In genomic region chr1:77643456-77643855, GRCh38 we compare ENCODE assay signal across 20 cellular contexts.
"Had no signal": no experiment of that assay in that cellular context is flagged by ENCODE, and none has a peak within 500 bp of the region (broad histone marks: within the 10 kb centered on the region; RNA-seq: fewer than 3 reads in every experiment).

No MANE protein-coding gene starts in this region.

- H3K4me3 ChIP-seq: ascending aorta, breast epithelium, psoas muscle, suprapubic skin, uterus had no signal

- H3K9me3 ChIP-seq: breast epithelium, psoas muscle, suprapubic skin, uterus had no signal

- H3K4me1 ChIP-seq: breast epithelium, psoas muscle, suprapubic skin, uterus had no signal

- ATAC-seq: activated naive CD4-positive, alpha-beta T cell treated with anti-CD3 and anti-CD28 coated beads, Interleukin-2, amount 50 U/mL, for 72 hours; left ventricle myocardium superior; natural killer cell treated with Interleukin-12 subunit alpha and Interleukin-12 subunit beta and Interleukin-15 and Interleukin-18, amount 100 ng/mL, for 72 hours; psoas muscle; right cardiac atrium; WTC11 had no signal

- H3K27ac ChIP-seq: ascending aorta, breast epithelium, psoas muscle, suprapubic skin, uterus had no signal

- H3K36me3 ChIP-seq: breast epithelium, uterus had no signal

- H3K27ac Mint-ChIP-seq: activated naive CD4-positive, alpha-beta T cell treated with anti-CD3 and anti-CD28 coated beads, Interleukin-2, amount 50 U/mL, for 72 hours; natural killer cell treated with Interleukin-12 subunit alpha and Interleukin-12 subunit beta and Interleukin-15 and Interleukin-18, amount 100 ng/mL, for 72 hours; stimulated activated naive CD8-positive, alpha-beta T cell treated with anti-CD3 and anti-CD28 coated beads, Interleukin-15, Interleukin-2, amounts not matched to agents 100 ng/mL and 50 ng/mL, for 24 hours; WTC11 had no signal

- H3K4me3 Mint-ChIP-seq: natural killer cell treated with Interleukin-12 subunit alpha and Interleukin-12 subunit beta and Interleukin-15 and Interleukin-18, amount 100 ng/mL, for 72 hours; stimulated activated naive CD8-positive, alpha-beta T cell treated with anti-CD3 and anti-CD28 coated beads, Interleukin-15, Interleukin-2, amounts not matched to agents 100 ng/mL and 50 ng/mL, for 24 hours; WTC11 had no signal

- DNase-seq: activated T-cell treated with anti-CD3 and anti-CD28 coated beads, Interleukin-2, amount 50 U/mL, for 1 hour; cortex of kidney; erythroblast; head of caudate nucleus; hypothalamus; left ventricle myocardium superior; mammary epithelial cell; psoas muscle; right cardiac atrium; stimulated activated CD4-positive, alpha-beta T cell treated with anti-CD3 and anti-CD28 coated beads, Interleukin-1b, Interleukin-23, amount 100 ng/mL, for 48 hours; T-helper 9 cell; trophoblast cell; uterus had no signal

- H3K27me3 Mint-ChIP-seq: natural killer cell treated with Interleukin-12 subunit alpha and Interleukin-12 subunit beta and Interleukin-15 and Interleukin-18, amount 100 ng/mL, for 72 hours; stimulated activated naive CD8-positive, alpha-beta T cell treated with anti-CD3 and anti-CD28 coated beads, Interleukin-15, Interleukin-2, amounts not matched to agents 100 ng/mL and 50 ng/mL, for 24 hours had no signal

- H3K4me1 Mint-ChIP-seq: WTC11 had no signal

- H3K27me3 ChIP-seq: ascending aorta, breast epithelium, suprapubic skin, uterus had no signal
